Comparison of ENCODE assay signal across 15 cellular contexts in genomic region chr2:228699400-228699799, GRCh38.
DNase-seq lines count a peak whose midpoint lies in the region; ATAC-seq, FAIRE-seq and TF ChIP-seq lines count a peak whose summit lies in the region.
"Had no signal": no experiment of that assay in that cellular context is flagged by ENCODE, and none has a peak within 500 bp of the region (broad histone marks: within the 10 kb centered on the region; RNA-seq: fewer than 3 reads in every experiment).

No MANE protein-coding gene starts in this region.

- TF ChIP-seq CTCF in MCF 10A (IDR thresholded peaks at IDR 0.05; ENCODE audit: unreplicated experiment) (peak; percentile 51), breast epithelium (IDR thresholded peaks at IDR 0.05) (no peak), astrocyte (IDR thresholded peaks at IDR 0.05; ENCODE audit: insufficient read depth, low read depth, low read length) (no peak), WTC11 (IDR thresholded peaks at IDR 0.05) (no peak)

- H3K27ac ChIP-seq in breast epithelium: no peak overlapping the region
- no peak overlapping the region for H3K27ac ChIP-seq in astrocyte (ENCODE audit: low read depth, low read length)
- H3K27ac ChIP-seq: Peyer's patch, tibial artery had no signal

- TF ChIP-seq POLR2A in breast epithelium (IDR thresholded peaks at IDR 0.05): no peak

- H3K27ac Mint-ChIP-seq in MCF 10A (ENCODE audit: low read depth, unreplicated experiment) (no peak overlapping the region), astrocyte (ENCODE audit: unreplicated experiment) (no peak overlapping the region), WTC11 (no peak overlapping the region)
- H3K27ac Mint-ChIP-seq: nephron had no signal

- POLR2A ChIA-PET in MCF 10A (lab: Yijun Ruan, JAX): interaction anchor here (1.3 kb wide), 1 partner anchor 37 kb away, joined by 3 read pairs; no protein-coding TSS in a partner anchor
- POLR2A ChIA-PET in WTC11 (lab: Charles Lee): no interaction called here

- H3K79me2 ChIP-seq in astrocyte (ENCODE audit: insufficient read depth, low read length): no peaks in the 10 kb centered on the region

- no peak overlapping the region for H2AFZ ChIP-seq in astrocyte (ENCODE audit: low read depth, low read length)

- CTCF ChIA-PET in MCF 10A (lab: Yijun Ruan, JAX): interaction anchor here (0.5 to 1.4 kb wide), 3 partner anchors 10 to 1241 kb away, joined by 3 read pairs; no protein-coding TSS in a partner anchor
- CTCF ChIA-PET in WTC11 (lab: Charles Lee): interaction anchor here (1.3 to 1.9 kb wide), 5 partner anchors 11 to 575 kb away, joined by 3 to 9 read pairs (median 4); no protein-coding TSS in a partner anchor

- H4K20me1 ChIP-seq in astrocyte (ENCODE audit: insufficient read depth, low read length): no peaks in the 10 kb centered on the region

- H3K4me3 Mint-ChIP-seq in MCF 10A (ENCODE audit: unreplicated experiment) (no peak overlapping the region), astrocyte (ENCODE audit: unreplicated experiment) (no peak overlapping the region), WTC11 (no peak overlapping the region)
- H3K4me3 Mint-ChIP-seq: nephron had no signal

- peaks cover 10% of the 10 kb centered on the region for H3K4me1 Mint-ChIP-seq in MCF 10A (ENCODE audit: insufficient read depth, unreplicated experiment)
- H3K4me1 Mint-ChIP-seq in astrocyte (ENCODE audit: low read depth, unreplicated experiment): peaks cover 24% of the 10 kb centered on the region
- H3K4me1 Mint-ChIP-seq in WTC11: no peaks in the 10 kb centered on the region

- H3K9me3 ChIP-seq in breast epithelium: no peaks in the 10 kb centered on the region
- no peaks in the 10 kb centered on the region for H3K9me3 ChIP-seq in astrocyte (ENCODE audit: insufficient read depth, low read depth, low read length)
- H3K9me3 ChIP-seq: Peyer's patch, tibial artery had no signal

- no TSS peak for BruUV-seq in MCF 10A (replicated peaks; lab: Mats Ljungman, UMichigan)

- no peaks in the 10 kb centered on the region for H3K36me3 Mint-ChIP-seq in MCF 10A (ENCODE audit: insufficient read depth, unreplicated experiment)
- H3K36me3 Mint-ChIP-seq in astrocyte (ENCODE audit: low read depth, unreplicated experiment): no peaks in the 10 kb centered on the region
- no peaks in the 10 kb centered on the region for H3K36me3 Mint-ChIP-seq in WTC11

- no peaks in the 10 kb centered on the region for H3K9me3 Mint-ChIP-seq in MCF 10A (ENCODE audit: unreplicated experiment)
- no peaks in the 10 kb centered on the region for H3K9me3 Mint-ChIP-seq in astrocyte (ENCODE audit: unreplicated experiment)
- peaks cover 13% of the 10 kb centered on the region; the same call in 1 of the 2 replicates for H3K9me3 Mint-ChIP-seq in WTC11

- intact Hi-C loops in MCF 10A (cut with micrococcal nuclease): loop anchor here (1.0 to 5.0 kb wide), 5 partner anchors 570 to 1018 kb away; no protein-coding TSS in a partner anchor
- intact Hi-C loops in breast epithelium (cut with DNase I; ENCODE audit: low total_unique reads): loop anchor here (10.0 kb wide), 1 partner anchor 1425 kb away; no protein-coding TSS in a partner anchor
- intact Hi-C loops in left cardiac atrium (cut with DNase I): loop anchor here (2.0 to 10.0 kb wide), 2 partner anchors 573 to 575 kb away; partner anchors contain the start of gene PID1 (in 1 of the 2)

- ATAC-seq in left cardiac atrium: peak; percentile 59 to 65
- ATAC-seq in WTC11: no peak

- FAIRE-seq in astrocyte (lab: Jason Lieb, UNC): no peak
- FAIRE-seq: colon had no signal

- no peak overlapping the region for H3K9ac ChIP-seq in astrocyte (ENCODE audit: low read length)

- peak; percentile 59 for DNase-seq in MCF 10A (ENCODE audit: unreplicated experiment)
- no peak for DNase-seq in breast epithelium (ENCODE audit: low spot score in 2 of 2)
- peak; percentile 21 for DNase-seq in astrocyte (ENCODE audit: low read depth)
- no peak for DNase-seq in left cardiac atrium
- DNase-seq in stimulated activated naive CD4-positive, alpha-beta T cell (lab: John Stamatoyannopoulos, UW): no peak
- DNase-seq in COLO829 (ENCODE audit: low spot score): no peak
- no peak for DNase-seq in WTC11 (ENCODE audit: low spot score)
- DNase-seq in C1 segment of cervical spinal cord (lab: John Stamatoyannopoulos, UW): no peak
- DNase-seq: activated gamma-delta T cell treated with Interleukin-2 at 50 U/mL for 16 hours; NCI-H2171; Peyer's patch; stimulated activated CD4-positive, alpha-beta T cell treated with anti-CD3 and anti-CD28 coated beads, Interleukin-12 subunit alpha, Interleukin-12 subunit beta, amount 100 ng/mL, for 4 hours; tibial artery had no signal

- no peaks in the 10 kb centered on the region for H3K27me3 Mint-ChIP-seq in MCF 10A (ENCODE audit: insufficient read depth, unreplicated experiment)
- H3K27me3 Mint-ChIP-seq in astrocyte (ENCODE audit: low read depth, unreplicated experiment): no peaks in the 10 kb centered on the region
- H3K27me3 Mint-ChIP-seq in WTC11 (ENCODE audit: low read depth): no peaks in the 10 kb centered on the region

- H3K4me1 ChIP-seq in breast epithelium (no peaks in the 10 kb centered on the region), astrocyte (ENCODE audit: insufficient read depth, low read length) (peaks cover 5% of the 10 kb centered on the region)
- H3K4me1 ChIP-seq: Peyer's patch, tibial artery had no signal

- no peak overlapping the region for H3K4me2 ChIP-seq in astrocyte (ENCODE audit: low read length)

- no peaks in the 10 kb centered on the region for H3K36me3 ChIP-seq in breast epithelium
- H3K36me3 ChIP-seq in astrocyte (ENCODE audit: insufficient read depth, low read length): no peaks in the 10 kb centered on the region
- H3K36me3 ChIP-seq: Peyer's patch, tibial artery had no signal

- H3K4me3 ChIP-seq in breast epithelium (no peak overlapping the region), astrocyte (ENCODE audit: insufficient read depth, low read depth, low read length) (no peak overlapping the region)
- H3K4me3 ChIP-seq: Peyer's patch, tibial artery had no signal

- H3K27me3 ChIP-seq in breast epithelium: no peaks in the 10 kb centered on the region
- no peaks in the 10 kb centered on the region for H3K27me3 ChIP-seq in astrocyte (ENCODE audit: insufficient read depth, low read length)
- H3K27me3 ChIP-seq: Peyer's patch, tibial artery had no signal

TF ChIP-seq in WTC11, 78 proteins besides CTCF, POLR2A, EP300 and RAD21 (continues in another document):
- TF ChIP-seq USF1 (CRISPR knock-in tag; IDR thresholded peaks at IDR 0.05) (no peak), CDX4 (CRISPR knock-in tag; IDR thresholded peaks at IDR 0.05; ENCODE audit: borderline replicate concordance) (no peak), OVOL2 (CRISPR knock-in tag; IDR thresholded peaks at IDR 0.05; ENCODE audit: borderline replicate concordance) (no peak), ZNF532 (CRISPR knock-in tag; IDR thresholded peaks at IDR 0.05; ENCODE audit: borderline replicate concordance) (no peak)

Comparison
In these comparisons a context has a peak if more than half of its experiments do, and no peak if none do; other contexts are left out.
1. DNase-seq: peak in MCF 10A (single experiment) and astrocyte (single experiment); none in breast epithelium (0 of 2), left cardiac atrium (single experiment), stimulated activated naive CD4-positive, alpha-beta T cell (0 of 6), COLO829 (single experiment), WTC11 (single experiment) and C1 segment of cervical spinal cord (0 of 14).